In genomic region chr14:85257287-85257686, GRCh38 we compare ENCODE assay signal across 8 cellular contexts.
"Had no signal": no experiment of that assay in that cellular context is flagged by ENCODE, and none has a peak within 500 bp of the region (broad histone marks: within the 10 kb centered on the region; RNA-seq: fewer than 3 reads in every experiment).

No MANE protein-coding gene starts in this region.

- H3K4me3 Mint-ChIP-seq: GM23338, H9, HFFc6, IgD-negative memory B cell had no signal

- DNase-seq: H9, HFFc6, KBM-7 had no signal

- H3K27ac Mint-ChIP-seq: GM23338, H9, HFFc6, IgD-negative memory B cell had no signal

- H3K4me1 Mint-ChIP-seq: IgD-negative memory B cell had no signal

- ATAC-seq: GM23338, HCT116, HepG2 had no signal

- H3K9me3 Mint-ChIP-seq: GM23338, H9, HFFc6 had no signal

- H3K4me3 ChIP-seq: GM23338 had no signal

- H3K27me3 Mint-ChIP-seq: IgD-negative memory B cell had no signal

- H3K27ac ChIP-seq: HL-60 had no signal

- H3K36me3 Mint-ChIP-seq: IgD-negative memory B cell had no signal
